In the genomic region with DNA sequence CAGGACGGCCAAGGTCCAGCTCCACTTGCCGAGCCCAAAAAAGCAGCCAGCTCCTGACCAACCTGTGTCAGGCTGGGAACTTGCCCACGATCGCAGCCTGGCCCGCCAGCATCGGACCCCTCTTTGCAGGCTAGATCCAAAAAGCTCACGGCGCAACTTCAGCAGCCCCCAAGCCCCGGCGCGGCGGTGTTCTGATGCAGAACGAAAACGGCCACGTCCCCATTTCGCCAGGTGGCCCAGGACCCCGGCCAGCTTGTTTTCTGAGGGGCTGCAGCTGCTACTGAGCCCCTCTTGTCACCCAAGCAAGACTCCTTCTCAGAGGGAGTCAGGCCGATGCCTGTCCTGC, we compare ENCODE assay signal across 7 cellular contexts. TPM values are rescaled to one million over a fixed set of nuclear protein-coding genes. Genes with fewer than 3 reads are reported as not detected.
DNase-seq lines count a peak whose midpoint lies in the region; ATAC-seq and TF ChIP-seq lines count a peak whose summit lies in the region.

No MANE protein-coding gene starts in this region.

- 0 out of 2 replicates have a peak, but pooled peaks cover 7% of the 10 kb centered on the region for H3K36me3 ChIP-seq in iPS-20b (ENCODE audit: insufficient read depth, low read depth, low read length)

- intact Hi-C loops in activated T-helper 2 cell treated with anti-CD3 and anti-CD28 coated beads, Interferon-gamma antibody, Interleukin-2, Interleukin-4, amounts not matched to agents 10 μg/mL and 5 μg/mL and 100 μg/mL, durations not matched to agents 14 hours and 24 hours and 36 hours (cut with micrococcal nuclease): no loop called here

- peaks cover 19% of the 10 kb centered on the region for H3K4me1 Mint-ChIP-seq in activated T-helper 2 cell treated with anti-CD3 and anti-CD28 coated beads, Interferon-gamma antibody, Interleukin-2, Interleukin-4, amounts not matched to agents 10 μg/mL and 5 μg/mL and 100 μg/mL, durations not matched to agents 14 hours and 24 hours and 36 hours (ENCODE audit: low read depth)
- peaks cover 25 to 54% of the 10 kb centered on the region in 2 donors for H3K4me1 Mint-ChIP-seq in stimulated activated naive B cell treated with anti-CD40 and anti-IgM and Interleukin-4, amounts not matched to agents 10 μg/mL and 1 μg/mL and 100 μg/mL, for 72 hours

- H3K27me3 ChIP-seq in HL-60 (ENCODE audit: insufficient read depth, poor library complexity, severe bottlenecking) (no peaks in the 10 kb centered on the region), iPS-20b (ENCODE audit: insufficient read depth, low read length) (no peaks in the 10 kb centered on the region)

- H3K27ac ChIP-seq in HL-60 (replicated peaks) (peak overlapping the region; percentile 98), iPS-20b (ENCODE audit: low read length) (peak overlapping the region; percentile 14)

- no peaks in the 10 kb centered on the region for H3K27me3 Mint-ChIP-seq in activated T-helper 2 cell treated with anti-CD3 and anti-CD28 coated beads, Interferon-gamma antibody, Interleukin-2, Interleukin-4, amounts not matched to agents 10 μg/mL and 5 μg/mL and 100 μg/mL, durations not matched to agents 14 hours and 24 hours and 36 hours (ENCODE audit: low read depth)
- H3K27me3 Mint-ChIP-seq in stimulated activated naive B cell treated with anti-CD40 and anti-IgM and Interleukin-4, amounts not matched to agents 10 μg/mL and 1 μg/mL and 100 μg/mL, for 72 hours: peaks cover 0 to 6% of the 10 kb centered on the region in 2 donors

- TF ChIP-seq CTCF in HL-60 (IDR thresholded peaks at IDR 0.05; ENCODE audit: insufficient read depth, low read length): no peak

- H3K27ac Mint-ChIP-seq in activated T-helper 2 cell treated with anti-CD3 and anti-CD28 coated beads, Interferon-gamma antibody, Interleukin-2, Interleukin-4, amounts not matched to agents 10 μg/mL and 5 μg/mL and 100 μg/mL, durations not matched to agents 14 hours and 24 hours and 36 hours: peak overlapping the region; percentile 86
- H3K27ac Mint-ChIP-seq in stimulated activated naive B cell treated with anti-CD40 and anti-IgM and Interleukin-4, amounts not matched to agents 10 μg/mL and 1 μg/mL and 100 μg/mL, for 72 hours: peak overlapping the region; percentile 100

- no peak for ATAC-seq in stimulated activated naive B cell treated with anti-CD40 and anti-IgM and Interleukin-4, amounts not matched to agents 10 μg/mL and 1 μg/mL and 100 μg/mL, for 72 hours (replicated peaks)

- peak overlapping the region; percentile 91 for H3K4me3 Mint-ChIP-seq in activated T-helper 2 cell treated with anti-CD3 and anti-CD28 coated beads, Interferon-gamma antibody, Interleukin-2, Interleukin-4, amounts not matched to agents 10 μg/mL and 5 μg/mL and 100 μg/mL, durations not matched to agents 14 hours and 24 hours and 36 hours (ENCODE audit: low read depth)
- H3K4me3 Mint-ChIP-seq in stimulated activated naive B cell treated with anti-CD40 and anti-IgM and Interleukin-4, amounts not matched to agents 10 μg/mL and 1 μg/mL and 100 μg/mL, for 72 hours: peak overlapping the region; percentile 85 to 96

- DNase-seq in HL-60 (ENCODE audit: low read depth in 1 of 2, low spot score in 1 of 2) (no peak), NCI-H69 (lab: John Stamatoyannopoulos, UW) (no peak), DMS114 treated with DMSO at 0.1 percent for 48 hours (lab: John Stamatoyannopoulos, UW; ENCODE audit: unreplicated experiment) (no peak), NCI-H1417 treated with DMSO at 0.1 percent for 48 hours (lab: John Stamatoyannopoulos, UW) (no peak)
- no peak for DNase-seq in activated T-helper 2 cell treated with anti-CD3 and anti-CD28 coated beads, Interferon-gamma antibody, Interleukin-2, Interleukin-4, amounts not matched to agents 10 μg/mL and 5 μg/mL and 100 μg/mL, durations not matched to agents 14 hours and 24 hours and 36 hours (ENCODE audit: low spot score)
- DNase-seq in stimulated activated naive B cell treated with anti-CD40 and anti-IgM and Interleukin-4, amounts not matched to agents 10 μg/mL and 1 μg/mL and 100 μg/mL, for 72 hours: no peak

- peak overlapping the region; percentile 70; the same call in 1 of the 2 replicates for H3K9ac ChIP-seq in iPS-20b (ENCODE audit: low read depth, low read length)

- H3K9me3 ChIP-seq in iPS-20b (ENCODE audit: insufficient read depth, low read depth, low read length): no peaks in the 10 kb centered on the region

- no peaks in the 10 kb centered on the region for H3K9me3 Mint-ChIP-seq in activated T-helper 2 cell treated with anti-CD3 and anti-CD28 coated beads, Interferon-gamma antibody, Interleukin-2, Interleukin-4, amounts not matched to agents 10 μg/mL and 5 μg/mL and 100 μg/mL, durations not matched to agents 14 hours and 24 hours and 36 hours
- H3K9me3 Mint-ChIP-seq in stimulated activated naive B cell treated with anti-CD40 and anti-IgM and Interleukin-4, amounts not matched to agents 10 μg/mL and 1 μg/mL and 100 μg/mL, for 72 hours: no peaks in the 10 kb centered on the region

- peaks cover 9% of the 10 kb centered on the region for H3K36me3 Mint-ChIP-seq in activated T-helper 2 cell treated with anti-CD3 and anti-CD28 coated beads, Interferon-gamma antibody, Interleukin-2, Interleukin-4, amounts not matched to agents 10 μg/mL and 5 μg/mL and 100 μg/mL, durations not matched to agents 14 hours and 24 hours and 36 hours (ENCODE audit: low read depth)
- H3K36me3 Mint-ChIP-seq in stimulated activated naive B cell treated with anti-CD40 and anti-IgM and Interleukin-4, amounts not matched to agents 10 μg/mL and 1 μg/mL and 100 μg/mL, for 72 hours: peaks cover 18 to 27% of the 10 kb centered on the region in 2 donors

- H3K4me1 ChIP-seq in iPS-20b (ENCODE audit: insufficient read depth, low read length): peaks cover 9% of the 10 kb centered on the region

- H3K4me3 ChIP-seq in HL-60 (replicated peaks; ENCODE audit: insufficient read depth, low read length): peak overlapping the region; percentile 95
- peak overlapping the region; percentile 94 for H3K4me3 ChIP-seq in iPS-20b (ENCODE audit: low read length)

RNA-seq across cellular contexts. Expression of gene TMEM259, which starts 1.3 kb away (rescaled TPM):
- 137 and 138 TPM in 2 replicates for total RNA-seq in activated T-helper 2 cell treated with anti-CD3 and anti-CD28 coated beads, Interferon-gamma antibody, Interleukin-2, Interleukin-4, amounts not matched to agents 10 μg/mL and 5 μg/mL and 100 μg/mL, durations not matched to agents 14 hours and 24 hours and 36 hours

RNA-seq across cellular contexts. Expression of gene RNU6-2, which starts 1.7 kb away (rescaled TPM):
- not detected in 2 replicates for total RNA-seq in activated T-helper 2 cell treated with anti-CD3 and anti-CD28 coated beads, Interferon-gamma antibody, Interleukin-2, Interleukin-4, amounts not matched to agents 10 μg/mL and 5 μg/mL and 100 μg/mL, durations not matched to agents 14 hours and 24 hours and 36 hours

RNA-seq across cellular contexts. Expression of gene CNN2, which starts 6.8 kb away (rescaled TPM):
- total RNA-seq in activated T-helper 2 cell treated with anti-CD3 and anti-CD28 coated beads, Interferon-gamma antibody, Interleukin-2, Interleukin-4, amounts not matched to agents 10 μg/mL and 5 μg/mL and 100 μg/mL, durations not matched to agents 14 hours and 24 hours and 36 hours: 160 and 163 TPM in 2 replicates

RNA-seq across cellular contexts. Expression of gene GRIN3B, which starts 19.4 kb away (rescaled TPM):
- total RNA-seq in activated T-helper 2 cell treated with anti-CD3 and anti-CD28 coated beads, Interferon-gamma antibody, Interleukin-2, Interleukin-4, amounts not matched to agents 10 μg/mL and 5 μg/mL and 100 μg/mL, durations not matched to agents 14 hours and 24 hours and 36 hours: 0.11 TPM in 1 of 2 replicates, not detected in the other

RNA-seq across cellular contexts. Expression of gene ABCA7, which starts 20.3 kb away (rescaled TPM):
- total RNA-seq in activated T-helper 2 cell treated with anti-CD3 and anti-CD28 coated beads, Interferon-gamma antibody, Interleukin-2, Interleukin-4, amounts not matched to agents 10 μg/mL and 5 μg/mL and 100 μg/mL, durations not matched to agents 14 hours and 24 hours and 36 hours: 17.2 and 19.6 TPM in 2 replicates
